32 cellular contexts compared by ENCODE assay signal in the genomic region with DNA sequence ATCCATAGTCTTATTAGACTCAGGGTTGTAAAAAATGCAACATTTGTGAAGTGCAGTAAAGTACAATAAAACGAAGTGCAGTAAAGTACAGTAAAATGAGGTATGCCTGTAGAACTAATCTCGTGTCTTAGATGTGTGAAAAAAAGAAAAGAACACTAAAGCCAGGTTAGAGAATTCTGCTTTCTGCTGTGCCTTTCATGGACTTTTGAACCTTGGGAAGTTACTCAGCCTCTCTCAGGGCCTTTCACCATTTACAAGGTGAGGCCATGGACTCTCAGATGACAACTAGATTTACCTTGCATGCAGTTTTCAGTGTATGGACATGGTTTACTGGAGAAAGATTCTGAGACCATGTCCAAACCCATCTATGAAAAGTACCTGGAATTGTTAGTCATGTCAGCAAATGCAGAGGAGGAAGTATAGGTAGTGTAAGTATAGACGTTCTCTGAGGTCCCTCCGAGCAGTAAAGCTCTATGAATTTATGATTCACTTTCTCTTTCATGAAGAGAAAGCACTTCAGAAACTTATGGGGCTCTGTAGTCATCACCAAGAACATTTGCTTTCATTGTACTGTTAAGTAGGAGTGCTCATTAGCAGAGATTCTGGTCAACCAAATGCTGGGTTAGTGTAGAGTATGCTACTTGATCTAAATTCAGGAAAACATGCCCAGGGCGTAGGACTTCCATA.
"Had no signal": no experiment of that assay in that cellular context is flagged by ENCODE, and none has a peak within 500 bp of the region (broad histone marks: within the 10 kb centered on the region; RNA-seq: fewer than 3 reads in every experiment).

No MANE protein-coding gene starts in this region.

- DNase-seq: activated CD4-positive, alpha-beta T cell treated with anti-CD3 and anti-CD28 coated beads, Interleukin-2, amount 10 ng/mL, durations not matched to agents 24 days and 14 days; activated CD4-positive, alpha-beta T cell treated with anti-CD3 and anti-CD28 coated beads, Interleukin-2, amount 50 U/mL, for 4 hours; activated CD8-positive, alpha-beta T cell treated with anti-CD3 and anti-CD28 coated beads for 36 hours; activated effector memory CD4-positive, alpha-beta T cell treated with anti-CD3 and anti-CD28 coated beads, Interleukin-2, amount 50 U/mL, for 16 hours; activated naive CD4-positive, alpha-beta T cell; activated naive CD4-positive, alpha-beta T cell treated with anti-CD3 and anti-CD28 coated beads, Interleukin-2, amount 50 U/mL, for 16 hours; activated naive CD8-positive, alpha-beta T cell treated with anti-CD3 and anti-CD28 coated beads for 36 hours; activated T-cell treated with anti-CD3 and anti-CD28 coated beads, Interleukin-2, amount 50 U/mL, for 1 hour; activated T-cell treated with anti-CD3 and anti-CD28 coated beads, Interleukin-2, amount 50 U/mL, for 72 hours; amygdala; Kasumi-1; KG1; MG63; NCI-H1048; NCI-H1105 treated with DMSO at 0.1 percent for 48 hours; NCI-H1436 treated with DMSO at 0.1 percent for 48 hours; NCI-H1694 treated with DMSO at 0.1 percent for 48 hours; NCI-H2029; NCI-H345; NCI-H524 treated with DMSO at 0.1 percent for 48 hours; NK-92 treated with Interleukin-12 subunit alpha and Interleukin-12 subunit beta, amount 100 ng/mL, for 24 hours; PC-9; SHP77; SK-N-SH had no signal

- H3K36me3 Mint-ChIP-seq: activated naive CD8-positive, alpha-beta T cell treated with anti-CD3 and anti-CD28 coated beads for 36 hours had no signal

- H2AFZ ChIP-seq: PC-9 had no signal

- H3K4me3 Mint-ChIP-seq: activated CD4-positive, alpha-beta T cell treated with anti-CD3 and anti-CD28 coated beads, Interleukin-2, amount 10 ng/mL, durations not matched to agents 24 days and 14 days; activated CD8-positive, alpha-beta T cell treated with anti-CD3 and anti-CD28 coated beads for 36 hours; activated naive CD8-positive, alpha-beta T cell treated with anti-CD3 and anti-CD28 coated beads for 36 hours; activated T-cell treated with anti-CD3 and anti-CD28 coated beads, Interleukin-2, amount 50 U/mL, for 72 hours; activated T-helper 17 cell treated with anti-CD3 and anti-CD28 coated beads, Interleukin-2, amount 50 U/mL, for 72 hours; T-helper 1 cell treated with Interleukin-12 subunit alpha and Interleukin-12 subunit beta and Interleukin-4 antibody, amounts not matched to agents 30 μg/mL and 1 μg/mL, for 36 hours; T-helper 2 cell treated with Interferon-gamma antibody and Interleukin-4, amounts not matched to agents 5 μg/mL and 100 μg/mL, for 36 hours had no signal

- H3K4me3 ChIP-seq: ascending aorta, cardiac muscle cell, MG63, PC-9, SJSA1 had no signal

- H3K27ac ChIP-seq: ascending aorta, cardiac muscle cell, PC-9, SJSA1 had no signal

- H3K4me1 ChIP-seq: ascending aorta, SJSA1 had no signal

- H3K9me3 ChIP-seq: ascending aorta, MG63, SJSA1, SK-N-SH had no signal

- H3K36me3 ChIP-seq: ascending aorta, cardiac muscle cell, MG63, SJSA1 had no signal

- FAIRE-seq: RCC 7860, TTC549 had no signal

- H3K27me3 ChIP-seq: ascending aorta, cardiac muscle cell, SJSA1 had no signal

- H3K9me3 Mint-ChIP-seq: activated CD4-positive, alpha-beta T cell treated with anti-CD3 and anti-CD28 coated beads, Interleukin-2, amount 10 ng/mL, durations not matched to agents 24 days and 14 days; activated CD8-positive, alpha-beta T cell treated with anti-CD3 and anti-CD28 coated beads for 36 hours; activated naive CD8-positive, alpha-beta T cell treated with anti-CD3 and anti-CD28 coated beads for 36 hours; activated T-cell treated with anti-CD3 and anti-CD28 coated beads, Interleukin-2, amount 50 U/mL, for 72 hours; activated T-helper 17 cell treated with anti-CD3 and anti-CD28 coated beads, Interleukin-2, amount 50 U/mL, for 72 hours; T-helper 1 cell treated with Interleukin-12 subunit alpha and Interleukin-12 subunit beta and Interleukin-4 antibody, amounts not matched to agents 30 μg/mL and 1 μg/mL, for 36 hours; T-helper 2 cell treated with Interferon-gamma antibody and Interleukin-4, amounts not matched to agents 5 μg/mL and 100 μg/mL, for 36 hours had no signal

- H3K4me2 ChIP-seq: PC-9, SK-N-SH had no signal

- H3K4me1 Mint-ChIP-seq: activated CD4-positive, alpha-beta T cell treated with anti-CD3 and anti-CD28 coated beads, Interleukin-2, amount 10 ng/mL, durations not matched to agents 24 days and 14 days; activated naive CD8-positive, alpha-beta T cell treated with anti-CD3 and anti-CD28 coated beads for 36 hours; activated T-helper 17 cell treated with anti-CD3 and anti-CD28 coated beads, Interleukin-2, amount 50 U/mL, for 72 hours had no signal

- H3K9ac ChIP-seq: SK-N-SH had no signal

- H3K27ac Mint-ChIP-seq: activated CD4-positive, alpha-beta T cell treated with anti-CD3 and anti-CD28 coated beads, Interleukin-2, amount 10 ng/mL, durations not matched to agents 24 days and 14 days; activated CD8-positive, alpha-beta T cell treated with anti-CD3 and anti-CD28 coated beads for 36 hours; activated naive CD8-positive, alpha-beta T cell treated with anti-CD3 and anti-CD28 coated beads for 36 hours; activated T-cell treated with anti-CD3 and anti-CD28 coated beads, Interleukin-2, amount 50 U/mL, for 72 hours; activated T-helper 17 cell treated with anti-CD3 and anti-CD28 coated beads, Interleukin-2, amount 50 U/mL, for 72 hours; T-helper 1 cell treated with Interleukin-12 subunit alpha and Interleukin-12 subunit beta and Interleukin-4 antibody, amounts not matched to agents 30 μg/mL and 1 μg/mL, for 36 hours; T-helper 2 cell treated with Interferon-gamma antibody and Interleukin-4, amounts not matched to agents 5 μg/mL and 100 μg/mL, for 36 hours had no signal

- ATAC-seq: activated CD8-positive, alpha-beta T cell treated with anti-CD3 and anti-CD28 coated beads for 36 hours; activated T-cell treated with anti-CD3 and anti-CD28 coated beads, Interleukin-2, amount 50 U/mL, for 72 hours; activated T-helper 17 cell treated with anti-CD3 and anti-CD28 coated beads, Interleukin-2, amount 50 U/mL, for 72 hours had no signal
